2 cellular contexts compared by ENCODE assay signal in genomic region chr14:99327050-99327449, GRCh38.
TF ChIP-seq lines count a peak whose summit lies in the region.

No MANE protein-coding gene starts in this region.

TF ChIP-seq in HCT116, 20 proteins besides CTCF, POLR2A, EP300 and RAD21:
- TF ChIP-seq YY1 (IDR thresholded peaks at IDR 0.05; ENCODE audit: extremely low read depth, insufficient replicate concordance, low read depth, low read length) (no peak), TCF7L2 (IDR thresholded peaks at IDR 0.05; ENCODE audit: borderline replicate concordance, extremely low read depth, insufficient read depth, insufficient read length) (no peak), ATF3 (IDR thresholded peaks at IDR 0.05) (no peak), CBX3 (IDR thresholded peaks at IDR 0.05; ENCODE audit: low read depth) (no peak), EZH2phosphoT487 (IDR thresholded peaks at IDR 0.05; ENCODE audit: borderline replicate concordance) (no peak), MAX (IDR thresholded peaks at IDR 0.05) (no peak), POLR2AphosphoS5 (IDR thresholded peaks at IDR 0.05; ENCODE audit: low read depth, low read length) (no peak), SP1 (IDR thresholded peaks at IDR 0.05; ENCODE audit: low read depth) (no peak), SRF (IDR thresholded peaks at IDR 0.05; ENCODE audit: low read depth) (no peak), ZFX (IDR thresholded peaks at IDR 0.05) (no peak), REST (IDR thresholded peaks at IDR 0.05; ENCODE audit: low read depth) (no peak), ZNF274 (IDR thresholded peaks at IDR 0.05; ENCODE audit: low read depth, low read length) (no peak), ELF1 (IDR thresholded peaks at IDR 0.05; ENCODE audit: borderline replicate concordance, low read depth) (no peak), JUND (IDR thresholded peaks at IDR 0.05) (no peak), EZH2 (IDR thresholded peaks at IDR 0.05) (no peak)
- TF ChIP-seq, protein P1, sequence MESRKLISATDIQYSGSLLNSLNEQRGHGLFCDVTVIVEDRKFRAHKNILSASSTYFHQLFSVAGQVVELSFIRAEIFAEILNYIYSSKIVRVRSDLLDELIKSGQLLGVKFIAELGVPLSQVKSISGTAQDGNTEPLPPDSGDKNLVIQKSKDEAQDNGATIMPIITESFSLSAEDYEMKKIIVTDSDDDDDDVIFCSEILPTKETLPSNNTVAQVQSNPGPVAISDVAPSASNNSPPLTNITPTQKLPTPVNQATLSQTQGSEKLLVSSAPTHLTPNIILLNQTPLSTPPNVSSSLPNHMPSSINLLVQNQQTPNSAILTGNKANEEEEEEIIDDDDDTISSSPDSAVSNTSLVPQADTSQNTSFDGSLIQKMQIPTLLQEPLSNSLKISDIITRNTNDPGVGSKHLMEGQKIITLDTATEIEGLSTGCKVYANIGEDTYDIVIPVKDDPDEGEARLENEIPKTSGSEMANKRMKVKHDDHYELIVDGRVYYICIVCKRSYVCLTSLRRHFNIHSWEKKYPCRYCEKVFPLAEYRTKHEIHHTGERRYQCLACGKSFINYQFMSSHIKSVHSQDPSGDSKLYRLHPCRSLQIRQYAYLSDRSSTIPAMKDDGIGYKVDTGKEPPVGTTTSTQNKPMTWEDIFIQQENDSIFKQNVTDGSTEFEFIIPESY (IDR thresholded peaks at IDR 0.05; ENCODE audit: extremely low read depth, insufficient replicate concordance, low read length): no peak
TF ChIP-seq in HCT116: peak in this region for 0.

TF ChIP-seq in K562, 482 proteins besides CTCF, POLR2A, EP300 and RAD21:
- TF ChIP-seq E2F3 (CRISPR knock-in tag; IDR thresholded peaks at IDR 0.05): no peak
- 0 out of 2 replicates have a peak, but pooled peaks have one; percentile 30 for TF ChIP-seq CREM (IDR thresholded peaks at IDR 0.05; ENCODE audit: low read depth)
- no peak for TF ChIP-seq SRSF9 (IDR thresholded peaks at IDR 0.05; ENCODE audit: borderline replicate concordance, low read depth, low read length)
TF ChIP-seq in K562: peak in this region for 1.
